ENCODE assay signal across 21 cellular contexts in genomic region chr11:29351301-29351873, GRCh38.
DNase-seq lines count a peak whose midpoint lies in the region; ATAC-seq, FAIRE-seq and TF ChIP-seq lines count a peak whose summit lies in the region.
"Had no signal": no experiment of that assay in that cellular context is flagged by ENCODE, and none has a peak within 500 bp of the region (broad histone marks: within the 10 kb centered on the region; RNA-seq: fewer than 3 reads in every experiment).

No MANE protein-coding gene starts in this region.

- no peak for FAIRE-seq in A549 (lab: Jason Lieb, UNC)
- FAIRE-seq in GM12878 (lab: Jason Lieb, UNC) = no peak
- FAIRE-seq in GM12891 (lab: Jason Lieb, UNC) = no peak
- FAIRE-seq: H54 had no signal

- intact Hi-C loops in GM12878 (cut with micrococcal nuclease; ENCODE audit: unreplicated experiment) = no loop called here

- TF ChIP-seq CTCF in A549 (IDR thresholded peaks at IDR 0.05) (no peak), GM12878 (IDR thresholded peaks at IDR 0.05 in 2 of 3, conservative IDR thresholded peaks at IDR 0.05 in 1 of 3; ENCODE audit: control insufficient read depth in 2 of 3, extremely low read depth in 1 of 3, insufficient read depth in 1 of 3, low read depth in 3 of 3, low read length in 3 of 3) (no peak)

- no peaks in the 10 kb centered on the region for H3K79me2 ChIP-seq in GM12878 (ENCODE audit: control insufficient read depth, insufficient read depth, low read length)

- H3K36me3 ChIP-seq in GM12878 (ENCODE audit: control insufficient read depth in 2 of 2, insufficient read depth in 2 of 2, low read length in 1 of 2) = no peaks in the 10 kb centered on the region
- H3K36me3 ChIP-seq: BLaER1 treated with 17β-estradiol and CSF1 and Interleukin-3, amounts not matched to agents 10 nM and 100 nM had no signal

- CTCF ChIA-PET in A549 (lab: Yijun Ruan, JAX) = interaction anchor here (1.9 kb wide), 1 partner anchor 8 kb away, joined by 7 read pairs; no protein-coding TSS in a partner anchor
- CTCF ChIA-PET in GM12878 (lab: Yijun Ruan, JAX) = interaction anchor here (1.9 kb wide), 1 partner anchor 8 kb away, joined by 13 read pairs; no protein-coding TSS in a partner anchor

- peak in 1 of 2 experiments; percentile 19; a peak in 1 of 6 replicates for ATAC-seq in A549
- ATAC-seq in GM18861 (IDR thresholded peaks at IDR 0.05; ENCODE audit: unreplicated experiment) = peak; percentile 74
- ATAC-seq in HG03354 (IDR thresholded peaks at IDR 0.05; ENCODE audit: poor library complexity, severe bottlenecking, unreplicated experiment) = peak; percentile 71
- peak; percentile 35; the same call in 2 of the 3 replicates for ATAC-seq in GM12878
- ATAC-seq: CD8-positive, alpha-beta T cell; HCT116 had no signal

- DNase-seq in A549 (ENCODE audit: low read depth in 1 of 2, low spot score in 1 of 2) (no peak), GM12878 (ENCODE audit: low read depth, low spot score) (no peak), DMS114 treated with DMSO at 0.1 percent for 48 hours (lab: John Stamatoyannopoulos, UW; ENCODE audit: unreplicated experiment) (no peak), GM12891 (ENCODE audit: insufficient read length, low spot score) (no peak), OCI-M1 (lab: John Stamatoyannopoulos, UW) (no peak)
- no peak for DNase-seq in activated CD4-positive, alpha-beta T cell treated with anti-CD3 and anti-CD28 coated beads, Interleukin-2, amount 50 U/mL, for 4 hours
- DNase-seq: 8988T; CD8-positive, alpha-beta T cell; COR-L47; DMS 273 treated with DMSO at 0.1 percent for 48 hours; DMS79 treated with DMSO at 0.1 percent for 48 hours; GF-D8; GM23248; HFFc6; Kasumi-1; KG1 had no signal

- TF ChIP-seq RAD21 in A549 (conservative IDR thresholded peaks at IDR 0.05 in 1 of 2, IDR thresholded peaks at IDR 0.05 in 1 of 2) (no peak), GM12878 (IDR thresholded peaks at IDR 0.05; ENCODE audit: insufficient read depth, low read depth, low read length) (no peak)

- H3K9me3 ChIP-seq in A549 (no peaks in the 10 kb centered on the region), GM12878 (replicated peaks; ENCODE audit: control insufficient read depth, insufficient read depth, low read length) (no peaks in the 10 kb centered on the region)
- H3K9me3 ChIP-seq: BLaER1 treated with 17β-estradiol and CSF1 and Interleukin-3, amounts not matched to agents 10 nM and 100 nM had no signal

- peak overlapping the region; percentile 22; the same call in 1 of the 3 replicates for H3K4me2 ChIP-seq in A549
- H3K4me2 ChIP-seq in GM12878 (ENCODE audit: control insufficient read depth, insufficient read depth) = no peak overlapping the region
- H3K4me2 ChIP-seq: BLaER1 treated with 17β-estradiol and CSF1 and Interleukin-3, amounts not matched to agents 10 nM and 100 nM had no signal

- SMC1A ChIA-PET in GM12878 (lab: Charles Lee; ENCODE audit: uncharacterized antibody, unreplicated experiment) = no interaction called here

- H3K4me1 ChIP-seq in A549 (peaks cover 11% of the 10 kb centered on the region), GM12878 (ENCODE audit: control insufficient read depth, insufficient read depth, low read length) (no peaks in the 10 kb centered on the region)
- H3K4me1 ChIP-seq: BLaER1 treated with 17β-estradiol and CSF1 and Interleukin-3, amounts not matched to agents 10 nM and 100 nM had no signal

- POLR2A ChIA-PET in A549 (lab: Yijun Ruan, JAX) = no interaction called here
- POLR2A ChIA-PET in GM12878 (lab: Charles Lee) = no interaction called here

- no peak for TF ChIP-seq EP300 in A549 (IDR thresholded peaks at IDR 0.05)
- no peak for TF ChIP-seq EP300 in GM12878 (IDR thresholded peaks at IDR 0.05; ENCODE audit: borderline replicate concordance in 1 of 2, control insufficient read depth in 1 of 2, low read depth in 2 of 2, low read length in 2 of 2)

- TF ChIP-seq POLR2A in A549 (IDR thresholded peaks at IDR 0.05; ENCODE audit: low read length) (no peak), GM12878 (IDR thresholded peaks at IDR 0.05; ENCODE audit: low read depth, low read length) (no peak), GM12891 (IDR thresholded peaks at IDR 0.05; ENCODE audit: low read depth, low read length) (no peak)

- no peak overlapping the region for H3K9ac ChIP-seq in GM12878 (ENCODE audit: control insufficient read depth, insufficient read depth, low read length)
- H3K9ac ChIP-seq: BLaER1 treated with 17β-estradiol and CSF1 and Interleukin-3, amounts not matched to agents 10 nM and 100 nM; GM23248 had no signal

- WGBS in A549 (ENCODE audit: missing lambda C conversion rate) = 0% methylated on average over 1 of the region's 1 CpG
- 0% methylated on average over 1 of the region's 1 CpG for WGBS in GM12878 (ENCODE audit: insufficient coverage, insufficient replicate concordance, low lambda C conversion rate, missing lambda C conversion rate)

- in situ Hi-C loops in GM12878 (cut with MboI) = no loop called here

- no TSS peak for BruUV-seq in GM12878 (replicated peaks; lab: Mats Ljungman, UMichigan)

- H4K20me1 ChIP-seq in GM12878 (ENCODE audit: control insufficient read depth, insufficient read depth) = no peaks in the 10 kb centered on the region
- H4K20me1 ChIP-seq: BLaER1 treated with 17β-estradiol and CSF1 and Interleukin-3, amounts not matched to agents 10 nM and 100 nM had no signal

- H2AFZ ChIP-seq in GM12878 (ENCODE audit: control insufficient read depth, low read depth, low read length) = no peak overlapping the region
- H2AFZ ChIP-seq: GM23248 had no signal

- no peaks in the 10 kb centered on the region for H3K27me3 ChIP-seq in GM12878 (replicated peaks in 1 of 2; ENCODE audit: control insufficient read depth in 2 of 2, insufficient read depth in 2 of 2, low read length in 1 of 2)
- H3K27me3 ChIP-seq: BLaER1 treated with 17β-estradiol and CSF1 and Interleukin-3, amounts not matched to agents 10 nM and 100 nM had no signal

- no peak overlapping the region for H3K4me3 ChIP-seq in A549
- H3K4me3 ChIP-seq in GM12878 = no peak overlapping the region
- H3K4me3 ChIP-seq: BLaER1 treated with 17β-estradiol and CSF1 and Interleukin-3, amounts not matched to agents 10 nM and 100 nM; GM23248 had no signal

- RAD21 ChIA-PET in GM12878 (lab: Charles Lee; ENCODE audit: unreplicated experiment) = no interaction called here

- H3K27ac ChIP-seq in A549 (no peak overlapping the region), GM12878 (ENCODE audit: control insufficient read depth, insufficient read depth) (no peak overlapping the region)
- H3K27ac ChIP-seq: BLaER1 treated with 17β-estradiol and CSF1 and Interleukin-3, amounts not matched to agents 10 nM and 100 nM; GM23248 had no signal

TF ChIP-seq in A549, 52 proteins besides CTCF, POLR2A, EP300 and RAD21:
- no peak for TF ChIP-seq TFCP2L1 (CRISPR knock-in tag; IDR thresholded peaks at IDR 0.05)
- TF ChIP-seq FOSL2 (IDR thresholded peaks at IDR 0.05) = no peak
- TF ChIP-seq FOSL2 (CRISPR knock-in tag; IDR thresholded peaks at IDR 0.05) = peak; percentile 20; the same call in 1 of the 2 replicates
- TF ChIP-seq ESRRA (IDR thresholded peaks at IDR 0.05; ENCODE audit: borderline replicate concordance, low read length) = no peak

TF ChIP-seq in GM12878, 131 proteins besides CTCF, POLR2A, EP300 and RAD21:
- no peak for TF ChIP-seq SMC3 (IDR thresholded peaks at IDR 0.05; ENCODE audit: borderline replicate concordance, low read length)
TF ChIP-seq in GM12878: peak in this region for 0.

TF ChIP-seq in GM12891, 5 proteins besides CTCF, POLR2A, EP300 and RAD21:
- TF ChIP-seq POU2F2 (IDR thresholded peaks at IDR 0.05; ENCODE audit: low read depth, low read length) (no peak), TAF1 (IDR thresholded peaks at IDR 0.05; ENCODE audit: low read depth, low read length) (no peak), POLR2AphosphoS5 (IDR thresholded peaks at IDR 0.05; ENCODE audit: low read depth, low read length) (no peak), PAX5 (IDR thresholded peaks at IDR 0.05; ENCODE audit: insufficient read depth, low read length, severe bottlenecking) (no peak), SPI1 (IDR thresholded peaks at IDR 0.05; ENCODE audit: low read depth, low read length) (no peak)
